Comparison of ENCODE assay signal across 20 cellular contexts in the genomic region with DNA sequence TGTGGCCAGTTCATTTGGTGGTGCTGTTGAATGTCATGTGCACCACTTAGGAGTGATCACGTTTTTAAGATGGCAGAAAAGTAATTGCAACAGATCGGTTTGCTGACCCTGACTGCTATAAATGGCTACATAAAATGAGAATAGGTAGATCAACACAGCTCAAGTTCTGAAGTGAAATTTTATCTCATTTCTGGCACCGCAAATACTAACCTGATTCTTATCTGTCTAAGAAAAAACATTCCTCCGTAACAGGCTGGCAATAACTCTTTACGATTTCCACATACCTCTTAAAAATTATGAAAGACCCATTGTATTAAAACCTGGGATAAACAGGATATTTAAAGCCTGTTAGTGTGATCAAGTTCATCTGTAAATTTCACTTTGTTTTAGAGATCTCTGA.
DNase-seq lines count a peak whose midpoint lies in the region; ATAC-seq, FAIRE-seq and TF ChIP-seq lines count a peak whose summit lies in the region.
"Had no signal": no experiment of that assay in that cellular context is flagged by ENCODE, and none has a peak within 500 bp of the region (broad histone marks: within the 10 kb centered on the region; RNA-seq: fewer than 3 reads in every experiment).

No MANE protein-coding gene starts in this region.

- no peak for TF ChIP-seq CTCF in NB4 (IDR thresholded peaks at IDR 0.05; ENCODE audit: low read depth, low read length)
- no peak for TF ChIP-seq CTCF in H1 (IDR thresholded peaks at IDR 0.05; ENCODE audit: control extremely low read depth in 1 of 3, insufficient read depth in 1 of 3, low read depth in 1 of 3, low read length in 3 of 3)
- no peak for TF ChIP-seq CTCF in parathyroid adenoma (IDR thresholded peaks at IDR 0.05)
- TF ChIP-seq CTCF in vagina (IDR thresholded peaks at IDR 0.05), result no peak

- H3K4me1 ChIP-seq in H1 (replicated peaks in 1 of 4; ENCODE audit: control insufficient read depth in 3 of 4, insufficient read depth in 4 of 4, low read length in 3 of 4) (no peaks in the 10 kb centered on the region), parathyroid adenoma (no peaks in the 10 kb centered on the region), vagina (peaks cover 16% of the 10 kb centered on the region)
- H3K4me1 ChIP-seq: Caco-2 had no signal

- no peak overlapping the region for H2BK15ac ChIP-seq in H1 (ENCODE audit: low read length)

- H4K8ac ChIP-seq in H1 (ENCODE audit: extremely low read depth, insufficient read depth, low read length), result no peak overlapping the region

- no peak for TF ChIP-seq RAD21 in H1 (IDR thresholded peaks at IDR 0.05 in 1 of 2, conservative IDR thresholded peaks at IDR 0.05 in 1 of 2; ENCODE audit: low read depth in 2 of 2, low read length in 2 of 2)

- CTCF ChIA-PET in H1 (lab: Charles Lee; ENCODE audit: partially characterized antibody), result no interaction called here

- no peak overlapping the region for H3K27ac ChIP-seq in H1 (ENCODE audit: low read depth, low read length)
- no peak overlapping the region for H3K27ac ChIP-seq in parathyroid adenoma
- no peak overlapping the region for H3K27ac ChIP-seq in vagina
- H3K27ac ChIP-seq: skin epidermis had no signal

- H3K4me3 ChIP-seq in NB4 (ENCODE audit: low read depth, low read length) (no peak overlapping the region), H1 (ENCODE audit: extremely low read depth in 1 of 4, insufficient read depth in 2 of 4, low read depth in 3 of 4, low read length in 4 of 4) (no peak overlapping the region), parathyroid adenoma (ENCODE audit: low read depth, low read length) (no peak overlapping the region), vagina (no peak overlapping the region)
- H3K4me3 ChIP-seq: skin epidermis had no signal

- ATAC-seq in HG03039 (IDR thresholded peaks at IDR 0.05; ENCODE audit: unreplicated experiment), result no peak
- ATAC-seq in GM21360 (IDR thresholded peaks at IDR 0.05; ENCODE audit: unreplicated experiment), result no peak
- ATAC-seq: stimulated activated memory B cell treated with anti-CD40 and anti-IgM and Interleukin-4, amounts not matched to agents 10 μg/mL and 1 μg/mL and 100 μg/mL, for 72 hours had no signal

- H3K79me2 ChIP-seq in H1 (ENCODE audit: control insufficient read depth in 1 of 2, insufficient read depth in 2 of 2, low read length in 2 of 2) (no peaks in the 10 kb centered on the region), parathyroid adenoma (no peaks in the 10 kb centered on the region)

- H2BK5ac ChIP-seq in H1 (ENCODE audit: low read depth, low read length), result no peak overlapping the region

- no peak for FAIRE-seq in H1 (lab: Jason Lieb, UNC)
- FAIRE-seq: frontal cortex, urothelium cell line had no signal

- H2BK20ac ChIP-seq in H1 (ENCODE audit: low read length), result no peak overlapping the region

- H2AK5ac ChIP-seq in H1 (ENCODE audit: low read depth, low read length), result no peak overlapping the region

- WGBS in H1 (ENCODE audit: extremely low coverage in 1 of 2, insufficient coverage in 1 of 2, insufficient read length in 1 of 2, insufficient replicate concordance in 2 of 2, low coverage in 1 of 2, low lambda C conversion rate in 2 of 2, missing lambda C conversion rate in 1 of 2), 2 experiments, result 96% methylated on average over 5 of the region's 5 CpGs; no CpG with 5 or more reads in 1 of the 2 experiments

- H4K5ac ChIP-seq in H1 (ENCODE audit: insufficient read length, low read depth, low read length), result no peak overlapping the region

- TF ChIP-seq POLR2A in NB4 (IDR thresholded peaks at IDR 0.05; ENCODE audit: extremely low read depth, insufficient read length) (no peak), H1 (IDR thresholded peaks at IDR 0.05; ENCODE audit: control extremely low read depth in 1 of 2, low read depth in 2 of 2, low read length in 2 of 2) (no peak), vagina (IDR thresholded peaks at IDR 0.05) (no peak)

- H3K9ac ChIP-seq in H1 (replicated peaks in 1 of 4; ENCODE audit: extremely low read depth in 1 of 4, low read depth in 3 of 4, low read length in 3 of 4) (no peak overlapping the region), parathyroid adenoma (no peak overlapping the region)

- no peaks in the 10 kb centered on the region for H3K27me3 ChIP-seq in H1 (replicated peaks in 1 of 4; ENCODE audit: control insufficient read depth in 3 of 4, extremely low read depth in 1 of 4, insufficient read depth in 3 of 4, low read length in 3 of 4)
- H3K27me3 ChIP-seq in parathyroid adenoma (ENCODE audit: control insufficient read depth, insufficient read depth, low read length), result no peaks in the 10 kb centered on the region
- H3K27me3 ChIP-seq in vagina, result no peaks in the 10 kb centered on the region

- H3K9me3 ChIP-seq in H1 (ENCODE audit: insufficient read depth in 2 of 2, low read depth in 1 of 2, low read length in 1 of 2) (no peaks in the 10 kb centered on the region), parathyroid adenoma (ENCODE audit: control insufficient read depth, low read length) (no peaks in the 10 kb centered on the region), vagina (no peaks in the 10 kb centered on the region)
- H3K9me3 ChIP-seq: Caco-2 had no signal

- H2BK120ac ChIP-seq in H1 (replicated peaks; ENCODE audit: low read depth, low read length), result no peak overlapping the region

- TF ChIP-seq EP300 in H1 (IDR thresholded peaks at IDR 0.05; ENCODE audit: borderline replicate concordance in 1 of 2, low read depth in 2 of 2, low read length in 2 of 2), result no peak

- no peaks in the 10 kb centered on the region for H4K20me1 ChIP-seq in H1 (replicated peaks in 1 of 2; ENCODE audit: control insufficient read depth in 1 of 2, insufficient read depth in 2 of 2, low read length in 2 of 2)

- H3K23me2 ChIP-seq in H1 (ENCODE audit: low read depth, low read length), result no peaks in the 10 kb centered on the region

- H3K23ac ChIP-seq in H1 (ENCODE audit: insufficient read length), result no peak overlapping the region

- no peak overlapping the region for H3K14ac ChIP-seq in H1 (ENCODE audit: insufficient read length)

- no peak overlapping the region for H4K91ac ChIP-seq in H1 (replicated peaks; ENCODE audit: insufficient read length, low read length)

- intact Hi-C loops in vagina (cut with DNase I), result no loop called here

- no peaks in the 10 kb centered on the region for H3K36me3 ChIP-seq in H1 (ENCODE audit: control insufficient read depth in 2 of 4, insufficient read depth in 4 of 4, low read length in 3 of 4)
- no peaks in the 10 kb centered on the region for H3K36me3 ChIP-seq in parathyroid adenoma (ENCODE audit: control insufficient read depth, insufficient read depth, low read length)
- no peaks in the 10 kb centered on the region for H3K36me3 ChIP-seq in vagina

- H3K4me2 ChIP-seq in H1 (ENCODE audit: insufficient read depth in 1 of 2, low read depth in 2 of 2, low read length in 2 of 2) (no peak overlapping the region), parathyroid adenoma (ENCODE audit: low read length) (peak overlapping the region; percentile 44)

- POLR2A ChIA-PET in H1 (lab: Charles Lee; ENCODE audit: partially characterized antibody), result no interaction called here

- H3K18ac ChIP-seq in H1 (ENCODE audit: extremely low read depth, low read length), result no peak overlapping the region

- H2AFZ ChIP-seq in H1 (ENCODE audit: low read length), result 0 out of 2 replicates have a peak overlapping the region, but pooled peaks have one; percentile 24
- H2AFZ ChIP-seq in parathyroid adenoma, result no peak overlapping the region

- H3K4ac ChIP-seq in H1 (replicated peaks; ENCODE audit: insufficient read length, low read depth, low read length), result no peak overlapping the region

- H3K56ac ChIP-seq in H1 (replicated peaks; ENCODE audit: insufficient read length, low read depth, low read length), result no peak overlapping the region

- DNase-seq in H4 (ENCODE audit: low spot score) (peak; percentile 39), NB4 (ENCODE audit: low read depth) (peak; percentile 2), H1 (ENCODE audit: low read depth in 1 of 2, low spot score in 2 of 2) (no peak), vagina (ENCODE audit: extremely low spot score in 2 of 2) (no peak), NOMO-1 (lab: John Stamatoyannopoulos, UW; ENCODE audit: unreplicated experiment in 2 of 2) (no peak)
- DNase-seq: activated B cell treated with CpG ODN at 0.5 μM for 24 hours, amygdala, Caco-2, GF-D8, HCEC 1CT, NCI-H1436 treated with DMSO at 0.1 percent for 48 hours, NCI-H524, occipital lobe had no signal

- H3K79me1 ChIP-seq in H1 (ENCODE audit: low read depth, low read length), result no peaks in the 10 kb centered on the region

- no peak overlapping the region for H2BK12ac ChIP-seq in H1 (ENCODE audit: low read depth, low read length)

TF ChIP-seq in H1, 55 proteins besides CTCF, POLR2A, EP300 and RAD21:
- TF ChIP-seq TAF1 (IDR thresholded peaks at IDR 0.05; ENCODE audit: low read depth, low read length) (no peak), NRF1 (IDR thresholded peaks at IDR 0.05; ENCODE audit: low read depth, low read length) (no peak), TCF12 (IDR thresholded peaks at IDR 0.05; ENCODE audit: low read depth, low read length) (no peak), NANOG (IDR thresholded peaks at IDR 0.05; ENCODE audit: insufficient read depth, low read depth, low read length, poor library complexity, severe bottlenecking) (no peak), SIRT6 (IDR thresholded peaks at IDR 0.05; ENCODE audit: low read length) (no peak), TBP (IDR thresholded peaks at IDR 0.05; ENCODE audit: low read depth, low read length) (no peak), TAF7 (optimal IDR thresholded peaks at IDR 0.05; ENCODE audit: borderline replicate concordance, low read depth, low read length) (no peak), BCL11A (IDR thresholded peaks at IDR 0.05; ENCODE audit: low read depth in 2 of 2, low read length in 2 of 2) (no peak), CHD1 (IDR thresholded peaks at IDR 0.05; ENCODE audit: low read depth, low read length) (no peak), SIX5 (IDR thresholded peaks at IDR 0.05; ENCODE audit: low read depth, low read length) (no peak), RBBP5 (IDR thresholded peaks at IDR 0.05; ENCODE audit: borderline replicate concordance, low read depth, low read length) (no peak), RNF2 (IDR thresholded peaks at IDR 0.05; ENCODE audit: borderline replicate concordance, low read depth, low read length, missing control alignments, poor library complexity, severe bottlenecking) (no peak), GABPA (IDR thresholded peaks at IDR 0.05; ENCODE audit: borderline replicate concordance, insufficient read depth, low read length) (no peak), SIN3A (conservative IDR thresholded peaks at IDR 0.05 in 1 of 2, IDR thresholded peaks at IDR 0.05 in 1 of 2; ENCODE audit: low read depth in 1 of 2, low read length in 2 of 2) (no peak)
TF ChIP-seq in H1: peak in this region for 0.

Comparison
In these comparisons a context has a peak if more than half of its experiments do, and no peak if none do; other contexts are left out.
1. DNase-seq: peak in H4 (single experiment) and NB4 (single experiment); none in H1 (0 of 2), vagina (0 of 2) and NOMO-1 (0 of 2).